In the genomic region with DNA sequence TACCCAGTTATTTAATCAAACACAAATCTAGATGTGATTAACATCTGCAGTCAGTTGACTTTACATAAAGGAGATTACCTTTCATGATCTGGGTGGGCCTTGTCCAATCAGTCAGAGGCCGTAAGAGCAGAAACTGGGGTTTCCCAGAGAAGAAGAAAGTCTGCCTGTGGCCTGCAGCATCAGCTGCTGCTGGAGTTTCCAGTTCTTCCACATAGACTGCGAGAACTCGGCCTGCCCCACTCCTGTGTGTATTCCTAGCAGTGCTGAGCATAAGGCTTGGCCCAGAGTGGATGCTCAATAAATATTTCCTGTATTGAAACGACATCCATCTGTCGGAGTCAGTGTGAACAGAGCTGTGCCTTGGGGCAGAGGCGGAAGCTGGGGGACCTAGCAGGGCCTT, we compare ENCODE assay signal across 18 cellular contexts.
A peak's percentile ranks its signal among the peaks of the same experiment; 100 is the strongest.
DNase-seq lines count a peak whose midpoint lies in the region; ATAC-seq, FAIRE-seq and TF ChIP-seq lines count a peak whose summit lies in the region.
"Had no signal": no experiment of that assay in that cellular context is flagged by ENCODE, and none has a peak within 500 bp of the region (broad histone marks: within the 10 kb centered on the region; RNA-seq: fewer than 3 reads in every experiment).

No MANE protein-coding gene starts in this region.

- DNase-seq in mammary epithelial cell (peak; percentile 37), breast epithelium (ENCODE audit: low spot score in 2 of 2) (no peak), islet precursor cell (peak; percentile 48), smooth muscle cell (lab: John Stamatoyannopoulos, UW; ENCODE audit: unreplicated experiment) (no peak), upper lobe of right lung (no peak), GM19238 (ENCODE audit: insufficient read length, low spot score) (no peak), GM12891 (ENCODE audit: insufficient read length, low spot score) (no peak)
- DNase-seq: 8988T; AML-193; CD4-positive, alpha-beta T cell; DMS79; HCEC 1CT; HFFc6 had no signal

- no peak for TF ChIP-seq CTCF in mammary epithelial cell (conservative IDR thresholded peaks at IDR 0.05 in 1 of 2, IDR thresholded peaks at IDR 0.05 in 1 of 2; ENCODE audit: extremely low read depth in 1 of 2, insufficient read depth in 1 of 2, low read depth in 1 of 2, low read length in 2 of 2)
- TF ChIP-seq CTCF in breast epithelium (IDR thresholded peaks at IDR 0.05): no peak
- TF ChIP-seq CTCF in smooth muscle cell (IDR thresholded peaks at IDR 0.05; ENCODE audit: borderline replicate concordance, insufficient read depth, poor library complexity, severe bottlenecking): no peak
- TF ChIP-seq CTCF in upper lobe of right lung (IDR thresholded peaks at IDR 0.05): no peak

- dilution Hi-C loops in mammary epithelial cell (cut with HindIII; ENCODE audit: low sequenced_read_pairs): no loop called here

- ATAC-seq in upper lobe of right lung: no peak
- ATAC-seq: GM12878, HepG2 had no signal

- H3K4me1 ChIP-seq in mammary epithelial cell (ENCODE audit: insufficient read depth, low read length) (peaks cover 24% of the 10 kb centered on the region), breast epithelium (no peaks in the 10 kb centered on the region), smooth muscle cell (ENCODE audit: low read depth) (no peaks in the 10 kb centered on the region), upper lobe of right lung (no peaks in the 10 kb centered on the region)
- H3K4me1 ChIP-seq: BLaER1 treated with 17β-estradiol and CSF1 and Interleukin-3, amounts not matched to agents 10 nM and 100 nM had no signal

- H3K27ac ChIP-seq in mammary epithelial cell (ENCODE audit: insufficient read depth, low read depth, low read length) (no peak overlapping the region), breast epithelium (peak overlapping the region in 1 of 2 donors; percentile 0), smooth muscle cell (ENCODE audit: low read depth) (no peak overlapping the region), upper lobe of right lung (no peak overlapping the region)
- H3K27ac ChIP-seq: BLaER1 treated with 17β-estradiol and CSF1 and Interleukin-3, amounts not matched to agents 10 nM and 100 nM had no signal

- TF ChIP-seq POLR2A in breast epithelium (IDR thresholded peaks at IDR 0.05): no peak
- no peak for TF ChIP-seq POLR2A in GM12891 (IDR thresholded peaks at IDR 0.05; ENCODE audit: low read depth, low read length)

- BruUV-seq in mammary epithelial cell (replicated peaks; lab: Mats Ljungman, UMichigan): no TSS peak

- CTCF ChIA-PET in mammary epithelial cell (lab: Charles Lee; ENCODE audit: low non-redundant PET): no interaction called here

- no peak for FAIRE-seq in GM12891 (lab: Jason Lieb, UNC)
- FAIRE-seq: GM12878, GM19239, HepG2, HTR-8/SVneo had no signal

- H3K4me2 ChIP-seq in mammary epithelial cell (ENCODE audit: insufficient read depth, low read depth, low read length): no peak overlapping the region
- H3K4me2 ChIP-seq in smooth muscle cell: peak overlapping the region; percentile 16
- H3K4me2 ChIP-seq: BLaER1 treated with 17β-estradiol and CSF1 and Interleukin-3, amounts not matched to agents 10 nM and 100 nM had no signal

- H3K9ac ChIP-seq in mammary epithelial cell (ENCODE audit: insufficient read depth, low read length) (no peak overlapping the region), smooth muscle cell (ENCODE audit: low read depth) (no peak overlapping the region)
- H3K9ac ChIP-seq: BLaER1 treated with 17β-estradiol and CSF1 and Interleukin-3, amounts not matched to agents 10 nM and 100 nM had no signal

- H2AFZ ChIP-seq in mammary epithelial cell (ENCODE audit: low read depth, low read length) (no peak overlapping the region), smooth muscle cell (ENCODE audit: low read depth) (no peak overlapping the region)

- peaks cover 11% of the 10 kb centered on the region for H3F3A ChIP-seq in smooth muscle cell (ENCODE audit: low read depth)

- 94% methylated on average over 6 of the region's 6 CpGs for WGBS in mammary epithelial cell (ENCODE audit: low coverage, missing lambda C conversion rate)
- WGBS in smooth muscle cell (ENCODE audit: low lambda C conversion rate): 61% methylated on average over 6 of the region's 6 CpGs

- H3K79me2 ChIP-seq in mammary epithelial cell (ENCODE audit: insufficient read depth, low read length) (no peaks in the 10 kb centered on the region), smooth muscle cell (ENCODE audit: low read depth) (no peaks in the 10 kb centered on the region)

- intact Hi-C loops in mammary epithelial cell (cut with micrococcal nuclease) (no loop called here), breast epithelium (cut with DNase I; ENCODE audit: low total_unique reads) (no loop called here), upper lobe of right lung (cut with DNase I) (no loop called here)

- in situ Hi-C loops in mammary epithelial cell (cut with MboI; ENCODE audit: low sequenced_read_pairs in 2 of 2): no loop called here

- H3K4me3 ChIP-seq in mammary epithelial cell (replicated peaks in 1 of 3; ENCODE audit: insufficient read depth in 1 of 3, low read depth in 2 of 3, low read length in 3 of 3): no peak overlapping the region
- H3K4me3 ChIP-seq in breast epithelium: no peak overlapping the region
- H3K4me3 ChIP-seq in smooth muscle cell: no peak overlapping the region
- no peak overlapping the region for H3K4me3 ChIP-seq in upper lobe of right lung
- H3K4me3 ChIP-seq: BLaER1 treated with 17β-estradiol and CSF1 and Interleukin-3, amounts not matched to agents 10 nM and 100 nM; GM12878 had no signal

- H3K27me3 ChIP-seq in mammary epithelial cell (ENCODE audit: insufficient read depth, low read length): no peaks in the 10 kb centered on the region
- H3K27me3 ChIP-seq in breast epithelium: no peaks in the 10 kb centered on the region
- H3K27me3 ChIP-seq in smooth muscle cell (ENCODE audit: low read depth): no peaks in the 10 kb centered on the region
- no peaks in the 10 kb centered on the region for H3K27me3 ChIP-seq in upper lobe of right lung
- H3K27me3 ChIP-seq: BLaER1 treated with 17β-estradiol and CSF1 and Interleukin-3, amounts not matched to agents 10 nM and 100 nM had no signal

- H3K36me3 ChIP-seq in mammary epithelial cell (ENCODE audit: insufficient read depth, low read length) (no peaks in the 10 kb centered on the region), breast epithelium (no peaks in the 10 kb centered on the region), smooth muscle cell (ENCODE audit: low read depth) (no peaks in the 10 kb centered on the region), upper lobe of right lung (no peaks in the 10 kb centered on the region)
- H3K36me3 ChIP-seq: BLaER1 treated with 17β-estradiol and CSF1 and Interleukin-3, amounts not matched to agents 10 nM and 100 nM had no signal

- H3K9me3 ChIP-seq in mammary epithelial cell (replicated peaks; ENCODE audit: insufficient read depth, low read length) (no peaks in the 10 kb centered on the region), breast epithelium (peaks cover 3 to 6% of the 10 kb centered on the region in 2 donors), smooth muscle cell (replicated peaks; ENCODE audit: low read depth) (no peaks in the 10 kb centered on the region), upper lobe of right lung (no peaks in the 10 kb centered on the region)

- H4K20me1 ChIP-seq in mammary epithelial cell (ENCODE audit: insufficient read depth, low read length): no peaks in the 10 kb centered on the region
- no peaks in the 10 kb centered on the region for H4K20me1 ChIP-seq in smooth muscle cell (ENCODE audit: low read depth)
- H4K20me1 ChIP-seq: BLaER1 treated with 17β-estradiol and CSF1 and Interleukin-3, amounts not matched to agents 10 nM and 100 nM had no signal

TF ChIP-seq in GM12891, 5 proteins besides CTCF, POLR2A, EP300 and RAD21:
- TF ChIP-seq PAX5 (IDR thresholded peaks at IDR 0.05; ENCODE audit: insufficient read depth, low read length, severe bottlenecking) (no peak), SPI1 (IDR thresholded peaks at IDR 0.05; ENCODE audit: low read depth, low read length) (no peak), POU2F2 (IDR thresholded peaks at IDR 0.05; ENCODE audit: low read depth, low read length) (no peak), POLR2AphosphoS5 (IDR thresholded peaks at IDR 0.05; ENCODE audit: low read depth, low read length) (no peak), TAF1 (IDR thresholded peaks at IDR 0.05; ENCODE audit: low read depth, low read length) (no peak)

Comparison
In these comparisons a context has a peak if more than half of its experiments do, and no peak if none do; other contexts are left out.
1. DNase-seq: peak in mammary epithelial cell (single experiment) and islet precursor cell (single experiment); none in breast epithelium (0 of 2), smooth muscle cell (single experiment), upper lobe of right lung (single experiment), GM19238 (single experiment) and GM12891 (single experiment).